8 cellular contexts compared by ENCODE assay signal in the genomic region with DNA sequence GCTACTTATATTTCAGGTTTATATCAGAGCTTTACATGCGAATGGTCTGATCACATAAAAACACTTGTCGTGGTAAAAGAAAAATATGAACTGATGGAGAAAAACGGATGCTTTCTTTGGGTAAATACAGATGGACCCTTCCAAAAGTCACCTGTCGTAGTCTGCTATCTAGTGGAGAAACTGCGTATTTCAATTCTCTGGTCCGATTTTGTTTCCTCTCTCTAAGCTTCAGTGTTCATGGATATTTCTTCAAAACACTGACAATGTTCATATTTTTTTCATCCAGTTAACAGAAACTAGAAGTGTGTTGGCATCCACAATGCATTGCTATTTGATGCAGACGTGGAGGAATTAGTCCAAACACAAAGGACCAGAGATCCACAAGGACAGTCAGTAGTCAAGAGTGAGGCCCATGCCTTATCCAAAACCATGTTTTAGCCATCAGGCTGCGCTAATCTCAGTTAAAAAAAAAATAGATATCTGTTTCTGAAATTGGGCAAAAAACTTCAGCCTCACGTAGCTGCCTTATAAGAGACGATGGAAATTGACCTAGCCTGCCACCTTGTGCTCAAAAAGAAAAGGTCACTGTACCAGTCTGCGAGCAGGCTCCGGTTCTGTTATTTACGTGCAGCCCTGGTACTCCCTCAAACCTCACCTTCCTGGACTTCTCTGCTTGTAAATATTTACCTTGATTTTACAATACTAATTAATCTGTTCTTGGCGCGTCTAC. TPM values are rescaled to one million over a fixed set of nuclear protein-coding genes. Genes with fewer than 3 reads are reported as not detected.
A peak's percentile ranks its signal among the peaks of the same experiment; 100 is the strongest.
DNase-seq lines count a peak whose midpoint lies in the region; ATAC-seq, FAIRE-seq and TF ChIP-seq lines count a peak whose summit lies in the region.

No MANE protein-coding gene starts in this region.

- WGBS in esophagus muscularis mucosa = 24% methylated on average over 15 of the region's 15 CpGs
- 11% methylated on average over 14 to 15 of the region's 15 CpGs for WGBS in transverse colon (ENCODE audit: low coverage in 1 of 2), 2 donors

- no peaks in the 10 kb centered on the region for H3K9me3 ChIP-seq in esophagus muscularis mucosa
- H3K9me3 ChIP-seq in transverse colon = no peaks in the 10 kb centered on the region

- TF ChIP-seq POLR2A in esophagus muscularis mucosa (IDR thresholded peaks at IDR 0.05; ENCODE audit: low read depth) (no peak), transverse colon (IDR thresholded peaks at IDR 0.05) (no peak)

- H3K27ac ChIP-seq in esophagus muscularis mucosa (replicated peaks in 1 of 4) = peak overlapping the region in 2 of 4 donors; percentile 15 to 42
- peak overlapping the region in 1 of 4 donors; percentile 7 for H3K27ac ChIP-seq in transverse colon

- H3K27me3 ChIP-seq in esophagus muscularis mucosa = no peaks in the 10 kb centered on the region
- no peaks in the 10 kb centered on the region for H3K27me3 ChIP-seq in transverse colon

- H3K4me3 ChIP-seq in esophagus muscularis mucosa (peak overlapping the region; percentile 27 to 44 (median 33)), transverse colon (peak overlapping the region in 1 of 4 donors; percentile 14)

- H3K4me1 ChIP-seq in esophagus muscularis mucosa (peaks cover 1 to 13% (median 10%) of the 10 kb centered on the region in 4 donors), transverse colon (peaks cover 0 to 9% (median 3%) of the 10 kb centered on the region in 4 donors)

- DNase-seq in AG09319 (ENCODE audit: extremely low read depth, low read depth) (peak; percentile 25), GM18507 (ENCODE audit: extremely low spot score, insufficient read length, low read depth) (peak; percentile 5), NCI-H2171 treated with DMSO at 0.1 percent for 48 hours (lab: John Stamatoyannopoulos, UW) (peak; percentile 54), esophagus muscularis mucosa (ENCODE audit: extremely low spot score) (no peak), myocyte (ENCODE audit: low read depth) (peak; percentile 53), transverse colon (peak; percentile 29)
- DNase-seq in activated CD4-positive, alpha-beta T cell treated with anti-CD3 and anti-CD28 coated beads, Interleukin-2, amount 50 U/mL, for 48 hours = peak; percentile 27 to 34

- intact Hi-C loops in esophagus muscularis mucosa (cut with DNase I) (loop anchor here (5.0 to 10.0 kb wide), 3 partner anchors 384 to 911 kb away; a partner anchor contains a TSS), transverse colon (cut with DNase I; ENCODE audit: low total_unique reads) (loop anchor here (10.0 kb wide), 1 partner anchor 164 kb away; no protein-coding TSS in a partner anchor)

- no peak for TF ChIP-seq EP300 in esophagus muscularis mucosa (IDR thresholded peaks at IDR 0.05)
- TF ChIP-seq EP300 in transverse colon (IDR thresholded peaks at IDR 0.05; ENCODE audit: low read depth) = no peak

- ATAC-seq in HG02943 (IDR thresholded peaks at IDR 0.05; ENCODE audit: low read depth, unreplicated experiment) = peak; percentile 87

- peak; percentile 72 for FAIRE-seq in GM18507 (lab: Jason Lieb, UNC)

- TF ChIP-seq CTCF in AG09319 (IDR thresholded peaks at IDR 0.05; ENCODE audit: low read depth, low read length) (peak; percentile 63), esophagus muscularis mucosa (IDR thresholded peaks at IDR 0.05) (peak; percentile 60 to 67 (median 63)), transverse colon (IDR thresholded peaks at IDR 0.05) (peak; percentile 39 to 54 (median 49))

- in situ Hi-C loops in transverse colon (cut with MboI; ENCODE audit: low pct_ligation_motif_present in 1 of 4, low pct_unique_long_range_greater_than_20kb in 1 of 4, low sequenced_read_pairs in 3 of 4) = loop anchor here in 2 of 4 donors (10.0 to 25.0 kb wide), 4 partner anchors 126 to 486 kb away; a partner anchor contains a TSS

- H3K36me3 ChIP-seq in esophagus muscularis mucosa = no peaks in the 10 kb centered on the region
- no peaks in the 10 kb centered on the region for H3K36me3 ChIP-seq in transverse colon

RNA-seq across cellular contexts. Expression of a gene that starts 16.0 kb away (rescaled TPM):
- total RNA-seq in esophagus muscularis mucosa = not detected
- not detected in 2 replicates for total RNA-seq in myocyte
- polyA plus RNA-seq in myocyte (2012) = not detected
- not detected for total RNA-seq in transverse colon

RNA-seq across cellular contexts. Expression of a gene that starts 49.4 kb away (rescaled TPM):
- total RNA-seq in esophagus muscularis mucosa (not detected), myocyte (not detected in 2 replicates), transverse colon (not detected)
- polyA plus RNA-seq in myocyte (2012) = not detected
